ENCODE assay signal across 1 cellular context in the genomic region with DNA sequence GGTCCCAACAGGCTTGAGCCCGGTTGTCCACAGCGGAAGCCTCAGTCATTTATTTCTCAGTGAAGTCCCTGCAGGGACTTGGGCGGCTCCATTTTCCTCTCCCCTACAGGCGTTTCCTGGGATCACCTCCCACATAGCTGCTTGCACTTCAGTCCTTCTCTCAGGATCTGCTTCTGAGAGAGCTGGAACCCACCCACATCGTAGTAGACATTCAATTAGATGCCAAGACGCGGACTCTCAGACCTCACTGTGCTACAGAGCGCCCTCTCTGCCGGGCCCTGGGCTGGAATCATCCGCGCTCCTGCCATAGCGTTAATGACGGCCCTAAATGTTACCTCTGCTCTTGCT.
TF ChIP-seq lines count a peak whose summit lies in the region.

No MANE protein-coding gene starts in this region.

TF ChIP-seq in K562, 482 proteins besides CTCF, POLR2A, EP300 and RAD21:
- TF ChIP-seq THRAP3 (IDR thresholded peaks at IDR 0.05; ENCODE audit: borderline replicate concordance) (no peak), MTA1 (IDR thresholded peaks at IDR 0.05; ENCODE audit: borderline replicate concordance) (no peak), BRCA1 (IDR thresholded peaks at IDR 0.05) (no peak), BRCA1 (CRISPR knock-in tag; IDR thresholded peaks at IDR 0.05) (no peak), HLTF (IDR thresholded peaks at IDR 0.05) (no peak), CC2D1A (IDR thresholded peaks at IDR 0.05) (no peak), ZNF76 (CRISPR knock-in tag; IDR thresholded peaks at IDR 0.05; ENCODE audit: borderline replicate concordance) (no peak), MXI1 (IDR thresholded peaks at IDR 0.05; ENCODE audit: low read depth, low read length) (no peak)
